ENCODE assay signal across 8 cellular contexts in genomic region chr2:231604685-231605606, GRCh38. TPM values are rescaled to one million over a fixed set of nuclear protein-coding genes. Genes with fewer than 3 reads are reported as not detected.
A peak's percentile ranks its signal among the peaks of the same experiment; 100 is the strongest.
DNase-seq lines count a peak whose midpoint lies in the region; FAIRE-seq and TF ChIP-seq lines count a peak whose summit lies in the region.

No MANE protein-coding gene starts in this region.

- peak overlapping the region; percentile 91 for H3K4me2 ChIP-seq in MM.1S (ENCODE audit: low read depth, low read length)

- H2AFZ ChIP-seq in MM.1S (ENCODE audit: low read length) = peak overlapping the region; percentile 46; the same call in 1 of the 2 replicates

- no peaks in the 10 kb centered on the region for H3K79me2 ChIP-seq in MM.1S (ENCODE audit: low read length)

- peaks cover 2% of the 10 kb centered on the region; the same call in 1 of the 2 replicates for H3F3A ChIP-seq in MM.1S (ENCODE audit: insufficient read depth, low read length)

- H3K36me3 ChIP-seq in H7 (replicated peaks; ENCODE audit: control insufficient read depth, insufficient read depth, low read length) (no peaks in the 10 kb centered on the region), MM.1S (replicated peaks; ENCODE audit: insufficient read depth, low read length) (no peaks in the 10 kb centered on the region), SJCRH30 (no peaks in the 10 kb centered on the region), neutrophil (no peaks in the 10 kb centered on the region), subcutaneous abdominal adipose tissue (ENCODE audit: control insufficient read depth in 5 of 5, insufficient read depth in 5 of 5, low read length in 5 of 5) (no peaks in the 10 kb centered on the region)

- H3K27ac ChIP-seq in MM.1S (ENCODE audit: low read length) = peak overlapping the region; percentile 74; the same call in 1 of the 2 replicates
- H3K27ac ChIP-seq in SJCRH30 = peak overlapping the region; percentile 95
- H3K27ac ChIP-seq in neutrophil = peak overlapping the region; percentile 81
- peak overlapping the region; percentile 95 for H3K27ac ChIP-seq in subcutaneous abdominal adipose tissue (ENCODE audit: low read depth, low read length)

- no peak for TF ChIP-seq CTCF in MM.1S (IDR thresholded peaks at IDR 0.05; ENCODE audit: low read length)
- TF ChIP-seq CTCF in neutrophil (IDR thresholded peaks at IDR 0.05) = peak; percentile 47

- no peaks in the 10 kb centered on the region for H3K9me3 ChIP-seq in MM.1S (replicated peaks; ENCODE audit: insufficient read depth, low read length)
- no peaks in the 10 kb centered on the region for H3K9me3 ChIP-seq in SJCRH30 (replicated peaks)
- H3K9me3 ChIP-seq in neutrophil = no peaks in the 10 kb centered on the region
- H3K9me3 ChIP-seq in subcutaneous abdominal adipose tissue (ENCODE audit: control insufficient read depth in 5 of 5, low read length in 5 of 5) = no peaks in the 10 kb centered on the region

- peak overlapping the region; percentile 89 for H3K9ac ChIP-seq in MM.1S (ENCODE audit: low read length)
- H3K9ac ChIP-seq in subcutaneous abdominal adipose tissue (ENCODE audit: low read length in 5 of 5) = peak overlapping the region; percentile 30 to 96 (median 89)

- peak; percentile 100 for DNase-seq in ELF-1 (ENCODE audit: low read depth, low spot score)
- DNase-seq in H7 = peak; percentile 99
- peak; percentile 97 for DNase-seq in MM.1S
- peak; percentile 100 for DNase-seq in SJCRH30
- peak; percentile 94 for DNase-seq in activated naive CD4-positive, alpha-beta T cell treated with Interleukin-2 at 50 U/mL for 16 hours
- peak; percentile 99 for DNase-seq in frontal cortex (ENCODE audit: low spot score in 2 of 2)

- H3K27me3 ChIP-seq in H7 (ENCODE audit: control insufficient read depth, insufficient read depth, low read length) = no peaks in the 10 kb centered on the region
- no peaks in the 10 kb centered on the region for H3K27me3 ChIP-seq in MM.1S (replicated peaks; ENCODE audit: insufficient read depth, low read length)
- H3K27me3 ChIP-seq in SJCRH30 = no peaks in the 10 kb centered on the region
- peaks cover 27% of the 10 kb centered on the region for H3K27me3 ChIP-seq in neutrophil
- H3K27me3 ChIP-seq in subcutaneous abdominal adipose tissue (ENCODE audit: control insufficient read depth in 5 of 5, insufficient read depth in 4 of 5, low read length in 5 of 5) = no peaks in the 10 kb centered on the region

- H3K4me1 ChIP-seq in MM.1S (ENCODE audit: low read length) (peaks cover 11% of the 10 kb centered on the region), SJCRH30 (peaks cover 39% of the 10 kb centered on the region), neutrophil (ENCODE audit: control insufficient read depth in 1 of 2, insufficient read depth in 1 of 2, low read depth in 1 of 2, low read length in 1 of 2) (peaks cover 12 to 14% of the 10 kb centered on the region in 2 experiments), subcutaneous abdominal adipose tissue (ENCODE audit: control insufficient read depth in 5 of 5, insufficient read depth in 5 of 5, low read length in 5 of 5) (peaks cover 8 to 29% (median 21%) of the 10 kb centered on the region in 5 donors)

- H3K9me2 ChIP-seq in MM.1S (replicated peaks; ENCODE audit: insufficient read depth, low read length) = no peaks in the 10 kb centered on the region

- FAIRE-seq in frontal cortex (lab: Jason Lieb, UNC) = no peak

- H4K20me1 ChIP-seq in MM.1S (ENCODE audit: insufficient read depth, low read length) = no peaks in the 10 kb centered on the region

- peak overlapping the region; percentile 49 for H3K4me3 ChIP-seq in H7 (ENCODE audit: insufficient read depth, low read depth, low read length)
- H3K4me3 ChIP-seq in MM.1S (ENCODE audit: low read length) = peak overlapping the region; percentile 51
- H3K4me3 ChIP-seq in SJCRH30 = peak overlapping the region; percentile 64
- peak overlapping the region; percentile 69 to 72 for H3K4me3 ChIP-seq in neutrophil (ENCODE audit: low read depth in 1 of 2, low read length in 1 of 2)
- H3K4me3 ChIP-seq in subcutaneous abdominal adipose tissue (ENCODE audit: low read depth in 1 of 5, low read length in 5 of 5) = peak overlapping the region; percentile 32 to 73 (median 55)

RNA-seq across cellular contexts. Expression of gene TEX44, which starts 12.3 kb away (rescaled TPM):
- not detected in 2 replicates for total RNA-seq in H7 (2014; rRNA removed; shearing (Covaris generic))
- total RNA-seq in SJCRH30 (2014; rRNA removed; shearing (Covaris generic)) = not detected in 2 replicates
- total RNA-seq in frontal cortex = not detected

Comparison
In these comparisons a context has a peak if more than half of its experiments do, and no peak if none do; other contexts are left out.
1. Peak in every context shown above with its lines: DNase-seq, H3K4me3 ChIP-seq and H3K27ac ChIP-seq.